ENCODE assay signal across 16 cellular contexts in the genomic region with DNA sequence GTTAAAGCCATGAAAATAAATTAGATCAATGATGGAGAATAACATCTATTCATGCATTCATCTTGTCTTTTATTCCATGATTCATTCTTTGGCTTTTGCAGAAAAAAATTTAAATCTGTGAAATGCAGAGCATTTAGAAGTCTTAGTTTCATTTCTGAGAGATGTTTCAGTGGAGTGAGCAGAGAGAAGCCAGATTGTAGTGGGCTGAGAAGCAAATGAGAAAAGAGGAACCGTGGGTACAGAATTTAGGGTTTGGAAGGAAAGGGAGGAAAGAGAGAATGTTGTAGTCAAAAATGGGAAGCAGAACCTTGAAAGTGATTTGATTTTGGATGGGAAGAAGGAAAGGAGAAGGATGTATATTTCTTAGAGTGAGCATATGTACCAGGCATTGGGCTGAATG.
"Had no signal": no experiment of that assay in that cellular context is flagged by ENCODE, and none has a peak within 500 bp of the region (broad histone marks: within the 10 kb centered on the region; RNA-seq: fewer than 3 reads in every experiment).

No MANE protein-coding gene starts in this region.

- H2AFZ ChIP-seq: hepatocyte had no signal

- H3K4me3 ChIP-seq: adrenal gland, cardiac muscle cell, dorsolateral prefrontal cortex, hepatocyte, thyroid gland had no signal

- H3K4me2 ChIP-seq: hepatocyte had no signal

- H3K27ac ChIP-seq: adrenal gland, cardiac muscle cell, hepatocyte, thyroid gland had no signal

- ATAC-seq: activated CD4-positive, alpha-beta T cell treated with anti-CD3 and anti-CD28 coated beads for 36 hours; natural killer cell treated with Interleukin-12 subunit alpha and Interleukin-12 subunit beta and Interleukin-15 and Interleukin-18, amount 100 ng/mL, for 72 hours; stimulated activated memory B cell treated with anti-CD40 and anti-IgM and Interleukin-4, amounts not matched to agents 10 μg/mL and 1 μg/mL and 100 μg/mL, for 72 hours had no signal

- H3K9me3 ChIP-seq: adrenal gland, thyroid gland had no signal

- H3K36me3 ChIP-seq: adrenal gland, cardiac muscle cell, thyroid gland had no signal

- H3K79me2 ChIP-seq: hepatocyte had no signal

- DNase-seq: activated CD4-positive, alpha-beta memory T cell treated with anti-CD3 and anti-CD28 coated beads, Interleukin-2, amount 10 ng/mL, durations not matched to agents 7 days and 5 days; activated CD4-positive, alpha-beta T cell treated with anti-CD3 and anti-CD28 coated beads for 36 hours; activated effector memory CD4-positive, alpha-beta T cell treated with Interleukin-2 at 50 U/mL for 16 hours; activated T-cell treated with anti-CD3 and anti-CD28 coated beads, Interleukin-2, amount 50 U/mL, for 24 hours; adrenal gland; dorsolateral prefrontal cortex; erythroblast; kidney; mesendoderm; stimulated activated CD4-positive, alpha-beta T cell treated with anti-CD3 and anti-CD28 coated beads, Interleukin-12 subunit alpha, Interleukin-12 subunit beta, amount 100 ng/mL, for 4 hours; stimulated activated CD4-positive, alpha-beta T cell treated with anti-CD3 and anti-CD28 coated beads, Interleukin-2, amount 100 ng/mL, for 24 hours; thyroid gland had no signal

- H3K27me3 ChIP-seq: adrenal gland, cardiac muscle cell, dorsolateral prefrontal cortex, hepatocyte, thyroid gland had no signal

- H3K4me1 ChIP-seq: thyroid gland had no signal
